ENCODE assay signal across 13 cellular contexts in the genomic region with DNA sequence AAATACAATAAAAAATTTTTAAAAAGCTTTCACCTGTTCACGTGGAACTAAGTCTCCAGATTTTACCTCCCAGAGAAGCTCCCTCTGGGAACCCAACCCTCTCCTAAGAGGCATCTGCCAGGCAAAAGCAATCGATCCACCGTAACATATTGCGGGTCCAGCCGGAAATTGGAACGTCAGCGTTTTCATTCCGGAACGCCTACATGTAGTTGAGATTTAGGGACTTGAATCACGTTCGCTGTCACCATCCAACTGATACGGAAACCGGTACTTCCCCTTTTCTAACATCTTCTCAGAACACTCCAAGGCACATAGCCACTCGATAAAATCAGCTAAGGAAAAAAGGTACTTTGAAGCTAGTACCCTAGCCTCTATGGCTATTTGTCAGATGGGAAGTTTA.
A peak's percentile ranks its signal among the peaks of the same experiment; 100 is the strongest.
DNase-seq lines count a peak whose midpoint lies in the region; ATAC-seq and TF ChIP-seq lines count a peak whose summit lies in the region.
"Had no signal": no experiment of that assay in that cellular context is flagged by ENCODE, and none has a peak within 500 bp of the region (broad histone marks: within the 10 kb centered on the region; RNA-seq: fewer than 3 reads in every experiment).

No MANE protein-coding gene starts in this region.

- peak overlapping the region; percentile 38 for H3K4me3 Mint-ChIP-seq in activated T-helper 17 cell treated with anti-CD3 and anti-CD28 coated beads, Interleukin-2, amount 50 U/mL, for 72 hours

- H3K27ac Mint-ChIP-seq in activated T-helper 17 cell treated with anti-CD3 and anti-CD28 coated beads, Interleukin-2, amount 50 U/mL, for 72 hours: no peak overlapping the region

- no peak overlapping the region for H3K4me3 ChIP-seq in right cardiac atrium (ENCODE audit: low read length)
- H3K4me3 ChIP-seq: esophagus squamous epithelium, thoracic aorta had no signal

- no peaks in the 10 kb centered on the region for H3K9me3 Mint-ChIP-seq in activated T-helper 17 cell treated with anti-CD3 and anti-CD28 coated beads, Interleukin-2, amount 50 U/mL, for 72 hours

- in situ Hi-C loops in GM13977 (cut with MboI; ENCODE audit: low pct_unique_long_range_greater_than_20kb, low sequenced_read_pairs, unreplicated experiment): no loop called here

- peaks cover 4% of the 10 kb centered on the region for H3K4me1 Mint-ChIP-seq in activated T-helper 17 cell treated with anti-CD3 and anti-CD28 coated beads, Interleukin-2, amount 50 U/mL, for 72 hours

- no peak for TF ChIP-seq CTCF in GM13977 (IDR thresholded peaks at IDR 0.05; ENCODE audit: extremely low read depth, insufficient read depth, missing control alignments)

- no peaks in the 10 kb centered on the region for H3K36me3 Mint-ChIP-seq in activated T-helper 17 cell treated with anti-CD3 and anti-CD28 coated beads, Interleukin-2, amount 50 U/mL, for 72 hours (ENCODE audit: low read depth)

- intact Hi-C loops in right cardiac atrium (cut with DNase I): no loop called here

- 81% methylated on average over 14 of the region's 14 CpGs for WGBS in right cardiac atrium

- peak; percentile 44 for DNase-seq in GM13977 (ENCODE audit: low spot score)
- DNase-seq in RPMI7951 (ENCODE audit: low read depth): peak; percentile 15
- DNase-seq in stimulated activated CD4-positive, alpha-beta T cell treated with anti-CD3 and anti-CD28 coated beads, TNF-alpha, amount 100 ng/mL, for 48 hours (ENCODE audit: low read depth in 3 of 3): peak; percentile 35 to 43 (median 40)
- no peak for DNase-seq in right cardiac atrium
- DNase-seq in cerebellar nuclear complex (lab: John Stamatoyannopoulos, UW): no peak
- DNase-seq: brain microvascular endothelial cell, esophagus squamous epithelium, kidney glomerular epithelial cell, NCI-H524 treated with DMSO at 0.1 percent for 48 hours had no signal

- H3K9me3 ChIP-seq in right cardiac atrium (ENCODE audit: control insufficient read depth, low read length): no peaks in the 10 kb centered on the region
- H3K9me3 ChIP-seq: esophagus squamous epithelium, thoracic aorta had no signal

- ATAC-seq in activated T-helper 17 cell treated with anti-CD3 and anti-CD28 coated beads, Interleukin-2, amount 50 U/mL, for 72 hours (replicated peaks): peak; percentile 96
- ATAC-seq in right cardiac atrium: no peak
- no peak for ATAC-seq in HG02798 (IDR thresholded peaks at IDR 0.05; ENCODE audit: poor library complexity, unreplicated experiment)
- ATAC-seq in HG03095 (IDR thresholded peaks at IDR 0.05; ENCODE audit: unreplicated experiment): no peak

- no peaks in the 10 kb centered on the region for H3K4me1 ChIP-seq in right cardiac atrium (ENCODE audit: control insufficient read depth, insufficient read depth, low read length)
- H3K4me1 ChIP-seq: esophagus squamous epithelium had no signal

- H3K27me3 ChIP-seq in right cardiac atrium (ENCODE audit: control insufficient read depth, insufficient read depth): no peaks in the 10 kb centered on the region
- H3K27me3 ChIP-seq: brain microvascular endothelial cell, esophagus squamous epithelium had no signal

- peaks cover 24% of the 10 kb centered on the region for H3K27me3 Mint-ChIP-seq in activated T-helper 17 cell treated with anti-CD3 and anti-CD28 coated beads, Interleukin-2, amount 50 U/mL, for 72 hours

- H3K27ac ChIP-seq in right cardiac atrium (ENCODE audit: low read length): no peak overlapping the region
- H3K27ac ChIP-seq: brain microvascular endothelial cell, esophagus squamous epithelium, thoracic aorta had no signal

Comparison
In these comparisons a context has a peak if more than half of its experiments do, and no peak if none do; other contexts are left out.
1. DNase-seq: peak in GM13977 (single experiment), RPMI7951 (single experiment) and stimulated activated CD4-positive, alpha-beta T cell treated with anti-CD3 and anti-CD28 coated beads, TNF-alpha, amount 100 ng/mL, for 48 hours (3 of 3); none in right cardiac atrium (0 of 3) and cerebellar nuclear complex (0 of 2).